ENCODE assay signal across 23 cellular contexts in genomic region chr18:24811963-24812681, GRCh38.
"Had no signal": no experiment of that assay in that cellular context is flagged by ENCODE, and none has a peak within 500 bp of the region (broad histone marks: within the 10 kb centered on the region; RNA-seq: fewer than 3 reads in every experiment).

No MANE protein-coding gene starts in this region.

- H3K4me3 Mint-ChIP-seq: activated CD4-positive, alpha-beta memory T cell treated with anti-CD3 and anti-CD28 coated beads, Interleukin-2, amount 10 ng/mL, durations not matched to agents 7 days and 5 days; activated CD4-positive, alpha-beta T cell treated with anti-CD3 and anti-CD28 coated beads, Interleukin-2, amount 10 ng/mL, durations not matched to agents 24 days and 14 days; activated naive CD4-positive, alpha-beta T cell treated with anti-CD3 and anti-CD28 coated beads, Interleukin-2, amount 10 ng/mL, durations not matched to agents 7 days and 5 days; activated T-cell treated with anti-CD3 and anti-CD28 coated beads, Interleukin-2, amount 50 U/mL, for 72 hours; dendritic cell treated with granulocyte-macrophage colony-stimulating factor and Interleukin-4, amounts not matched to agents 40 ng/mL and 50 ng/mL, for 4 days; immature natural killer cell; naive B cell; neural progenitor cell had no signal

- H3K36me3 Mint-ChIP-seq: activated naive CD4-positive, alpha-beta T cell treated with anti-CD3 and anti-CD28 coated beads, Interleukin-2, amount 10 ng/mL, durations not matched to agents 7 days and 5 days; immature natural killer cell had no signal

- H3K9me3 Mint-ChIP-seq: activated CD4-positive, alpha-beta memory T cell treated with anti-CD3 and anti-CD28 coated beads, Interleukin-2, amount 10 ng/mL, durations not matched to agents 7 days and 5 days; activated CD4-positive, alpha-beta T cell treated with anti-CD3 and anti-CD28 coated beads, Interleukin-2, amount 10 ng/mL, durations not matched to agents 24 days and 14 days; activated naive CD4-positive, alpha-beta T cell treated with anti-CD3 and anti-CD28 coated beads, Interleukin-2, amount 10 ng/mL, durations not matched to agents 7 days and 5 days had no signal

- H3K27ac Mint-ChIP-seq: activated CD4-positive, alpha-beta memory T cell treated with anti-CD3 and anti-CD28 coated beads, Interleukin-2, amount 10 ng/mL, durations not matched to agents 7 days and 5 days; activated CD4-positive, alpha-beta T cell treated with anti-CD3 and anti-CD28 coated beads, Interleukin-2, amount 10 ng/mL, durations not matched to agents 24 days and 14 days; activated naive CD4-positive, alpha-beta T cell treated with anti-CD3 and anti-CD28 coated beads, Interleukin-2, amount 10 ng/mL, durations not matched to agents 7 days and 5 days; activated T-cell treated with anti-CD3 and anti-CD28 coated beads, Interleukin-2, amount 50 U/mL, for 72 hours; dendritic cell treated with granulocyte-macrophage colony-stimulating factor and Interleukin-4, amounts not matched to agents 40 ng/mL and 50 ng/mL, for 4 days; immature natural killer cell; naive B cell; neural progenitor cell had no signal

- DNase-seq: activated CD4-positive, alpha-beta memory T cell treated with anti-CD3 and anti-CD28 coated beads, Interleukin-2, amount 10 ng/mL, durations not matched to agents 7 days and 5 days; activated CD4-positive, alpha-beta T cell treated with anti-CD3 and anti-CD28 coated beads, Interleukin-2, amount 10 ng/mL, durations not matched to agents 24 days and 14 days; activated effector memory CD4-positive, alpha-beta T cell treated with Interleukin-2 at 50 U/mL for 16 hours; activated naive CD4-positive, alpha-beta T cell treated with anti-CD3 and anti-CD28 coated beads, Interleukin-2, amount 10 ng/mL, durations not matched to agents 7 days and 5 days; activated T-cell treated with anti-CD3 and anti-CD28 coated beads, Interleukin-2, amount 50 U/mL, for 72 hours; amygdala; effector CD4-positive, alpha-beta T cell; erythroblast; foreskin fibroblast; immature natural killer cell; lower lobe of right lung; mesendoderm; naive B cell; spleen; stimulated activated CD4-positive, alpha-beta T cell treated with anti-CD3 and anti-CD28 coated beads, Interleukin-4, amount 100 ng/mL, for 1 hour; stimulated activated naive CD8-positive, alpha-beta T cell treated with anti-CD3 and anti-CD28 coated beads, Interleukin-15, Interleukin-2, amounts not matched to agents 100 U/mL and 50 U/mL, for 24 hours; upper lobe of right lung had no signal

- ATAC-seq: activated CD4-positive, CD25-positive, alpha-beta regulatory T cell treated with anti-CD3 and anti-CD28 coated beads, Interleukin-2, amount 50 U/mL, for 24 hours; activated T-cell treated with anti-CD3 and anti-CD28 coated beads, Interleukin-2, amount 50 U/mL, for 72 hours; left lobe of liver; lower lobe of right lung; stimulated activated naive CD8-positive, alpha-beta T cell treated with anti-CD3 and anti-CD28 coated beads, Interleukin-15, Interleukin-2, amounts not matched to agents 100 U/mL and 50 U/mL, for 24 hours; upper lobe of right lung had no signal

- H3K4me1 Mint-ChIP-seq: activated CD4-positive, alpha-beta memory T cell treated with anti-CD3 and anti-CD28 coated beads, Interleukin-2, amount 10 ng/mL, durations not matched to agents 7 days and 5 days; activated CD4-positive, alpha-beta T cell treated with anti-CD3 and anti-CD28 coated beads, Interleukin-2, amount 10 ng/mL, durations not matched to agents 24 days and 14 days; activated naive CD4-positive, alpha-beta T cell treated with anti-CD3 and anti-CD28 coated beads, Interleukin-2, amount 10 ng/mL, durations not matched to agents 7 days and 5 days; immature natural killer cell; naive B cell had no signal

- H3K27me3 Mint-ChIP-seq: activated CD4-positive, alpha-beta memory T cell treated with anti-CD3 and anti-CD28 coated beads, Interleukin-2, amount 10 ng/mL, durations not matched to agents 7 days and 5 days; activated CD4-positive, alpha-beta T cell treated with anti-CD3 and anti-CD28 coated beads, Interleukin-2, amount 10 ng/mL, durations not matched to agents 24 days and 14 days; activated naive CD4-positive, alpha-beta T cell treated with anti-CD3 and anti-CD28 coated beads, Interleukin-2, amount 10 ng/mL, durations not matched to agents 7 days and 5 days; dendritic cell treated with granulocyte-macrophage colony-stimulating factor and Interleukin-4, amounts not matched to agents 40 ng/mL and 50 ng/mL, for 4 days had no signal

- H3K4me3 ChIP-seq: cardiac muscle cell, lower lobe of right lung, neural progenitor cell, prostate gland, spleen, upper lobe of right lung had no signal
